ENCODE assay signal across 1 cellular context in the genomic region with DNA sequence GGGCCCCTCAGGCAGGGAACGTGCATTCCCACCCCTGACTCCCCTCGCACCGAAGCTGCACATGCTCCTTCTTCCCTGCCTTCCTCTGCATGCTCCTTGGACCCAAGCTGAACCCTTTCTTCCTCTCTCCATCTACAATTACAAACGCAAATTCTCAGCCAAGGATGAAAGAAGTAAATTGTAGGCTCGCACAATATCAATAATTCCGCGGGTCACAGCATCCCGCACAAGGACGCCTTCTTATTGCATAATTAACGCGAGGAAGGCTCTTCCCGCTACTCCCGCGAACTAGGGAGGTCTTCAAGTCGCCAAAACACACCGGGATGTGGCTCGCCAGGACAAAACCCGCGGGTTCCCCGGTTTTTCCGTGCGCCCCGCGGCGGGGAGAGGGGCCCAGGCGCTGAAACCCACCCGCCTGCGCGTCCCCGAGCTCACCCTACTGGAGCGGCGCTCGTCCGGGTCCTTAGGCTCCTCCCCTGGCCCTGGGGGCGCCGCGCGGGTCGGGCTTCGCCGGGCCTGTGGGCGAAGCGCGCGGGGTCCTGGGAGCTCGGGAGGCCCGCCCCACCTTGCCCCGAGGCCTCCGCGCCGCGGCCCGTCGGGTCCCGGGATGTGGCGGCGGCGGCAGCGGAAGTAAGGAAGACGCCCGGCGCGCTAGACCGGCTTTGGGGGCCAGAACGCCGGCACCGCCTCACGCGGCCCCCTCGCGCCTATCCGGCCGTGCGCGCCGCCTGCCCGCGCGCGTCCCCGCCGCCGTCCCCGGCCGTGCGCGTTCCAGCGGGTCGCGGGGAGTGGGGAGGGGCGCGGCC.
TF ChIP-seq lines count a peak whose summit lies in the region.

CHST10 (minus strand) TSS at position 730 of the 806 bp plus-strand sequence. CDS start 10,993 bp downstream, outside the sequence.

TF ChIP-seq in HepG2, 621 proteins besides CTCF, POLR2A, EP300 and RAD21 (continued from another document and continues in another):
- TF ChIP-seq ZNF280D (CRISPR knock-in tag; IDR thresholded peaks at IDR 0.05), result peak; percentile 56; the same call in 1 of the 2 replicates
- TF ChIP-seq ZFP91 (CRISPR knock-in tag; IDR thresholded peaks at IDR 0.05; ENCODE audit: borderline replicate concordance), result peak; percentile 54; the same call in 1 of the 2 replicates
- no peak for TF ChIP-seq LCORL (IDR thresholded peaks at IDR 0.05)
- 0 out of 2 replicates have a peak, but pooled peaks have one; percentile 6 for TF ChIP-seq LCORL (CRISPR knock-in tag; IDR thresholded peaks at IDR 0.05)
- TF ChIP-seq ZNF768 (CRISPR knock-in tag; IDR thresholded peaks at IDR 0.05), result peak; percentile 0
- 0 out of 2 replicates have a peak, but pooled peaks have one; percentile 19 for TF ChIP-seq AHDC1 (CRISPR knock-in tag; IDR thresholded peaks at IDR 0.05; ENCODE audit: borderline replicate concordance)
- TF ChIP-seq ZBTB42 (CRISPR knock-in tag; IDR thresholded peaks at IDR 0.05), result no peak
- 0 out of 2 replicates have a peak, but pooled peaks have one; percentile 6 for TF ChIP-seq TFDP1 (CRISPR knock-in tag; IDR thresholded peaks at IDR 0.05; ENCODE audit: borderline replicate concordance)
- no peak for TF ChIP-seq ETS1 (CRISPR knock-in tag; IDR thresholded peaks at IDR 0.05)
- TF ChIP-seq ZGPAT (CRISPR knock-in tag; IDR thresholded peaks at IDR 0.05), result no peak
- 0 out of 2 replicates have a peak, but pooled peaks have one; percentile 45 for TF ChIP-seq GZF1 (CRISPR knock-in tag; IDR thresholded peaks at IDR 0.05)
- TF ChIP-seq ZBTB2 (CRISPR knock-in tag; IDR thresholded peaks at IDR 0.05; ENCODE audit: low read depth), result peak; percentile 75
- no peak for TF ChIP-seq ZNF460 (CRISPR knock-in tag; IDR thresholded peaks at IDR 0.05; ENCODE audit: borderline replicate concordance)
- no peak for TF ChIP-seq TBX3 (IDR thresholded peaks at IDR 0.05; ENCODE audit: borderline replicate concordance)
- peak; percentile 24; the same call in 1 of the 2 replicates for TF ChIP-seq ZNF329 (CRISPR knock-in tag; IDR thresholded peaks at IDR 0.05; ENCODE audit: low read depth)
- peak; percentile 11; the same call in 1 of the 2 replicates for TF ChIP-seq HMG20A (CRISPR knock-in tag; IDR thresholded peaks at IDR 0.05; ENCODE audit: borderline replicate concordance)
- no peak for TF ChIP-seq ZBTB34 (CRISPR knock-in tag; IDR thresholded peaks at IDR 0.05)
- TF ChIP-seq, protein P1, sequence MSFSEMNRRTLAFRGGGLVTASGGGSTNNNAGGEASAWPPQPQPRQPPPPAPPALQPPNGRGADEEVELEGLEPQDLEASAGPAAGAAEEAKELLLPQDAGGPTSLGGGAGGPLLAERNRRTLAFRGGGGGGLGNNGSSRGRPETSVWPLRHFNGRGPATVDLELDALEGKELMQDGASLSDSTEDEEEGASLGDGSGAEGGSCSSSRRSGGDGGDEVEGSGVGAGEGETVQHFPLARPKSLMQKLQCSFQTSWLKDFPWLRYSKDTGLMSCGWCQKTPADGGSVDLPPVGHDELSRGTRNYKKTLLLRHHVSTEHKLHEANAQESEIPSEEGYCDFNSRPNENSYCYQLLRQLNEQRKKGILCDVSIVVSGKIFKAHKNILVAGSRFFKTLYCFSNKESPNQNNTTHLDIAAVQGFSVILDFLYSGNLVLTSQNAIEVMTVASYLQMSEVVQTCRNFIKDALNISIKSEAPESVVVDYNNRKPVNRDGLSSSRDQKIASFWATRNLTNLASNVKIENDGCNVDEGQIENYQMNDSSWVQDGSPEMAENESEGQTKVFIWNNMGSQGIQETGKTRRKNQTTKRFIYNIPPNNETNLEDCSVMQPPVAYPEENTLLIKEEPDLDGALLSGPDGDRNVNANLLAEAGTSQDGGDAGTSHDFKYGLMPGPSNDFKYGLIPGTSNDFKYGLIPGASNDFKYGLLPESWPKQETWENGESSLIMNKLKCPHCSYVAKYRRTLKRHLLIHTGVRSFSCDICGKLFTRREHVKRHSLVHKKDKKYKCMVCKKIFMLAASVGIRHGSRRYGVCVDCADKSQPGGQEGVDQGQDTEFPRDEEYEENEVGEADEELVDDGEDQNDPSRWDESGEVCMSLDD (CRISPR knock-in tag; IDR thresholded peaks at IDR 0.05; ENCODE audit: borderline replicate concordance), result peak; percentile 17; the same call in 1 of the 2 replicates
- no peak for TF ChIP-seq SRSF1 (optimal IDR thresholded peaks at IDR 0.05; ENCODE audit: low read depth, low read length)
- TF ChIP-seq GABPA (IDR thresholded peaks at IDR 0.05; ENCODE audit: low read depth, low read length), result peak; percentile 38
- no peak for TF ChIP-seq GABPA (CRISPR knock-in tag; IDR thresholded peaks at IDR 0.05; ENCODE audit: low read depth)
- TF ChIP-seq FOXA1 (IDR thresholded peaks at IDR 0.05), result no peak
- no peak for TF ChIP-seq FOXA1 (CRISPR knock-in tag; IDR thresholded peaks at IDR 0.05)
- peak; percentile 22; the same call in 1 of the 2 replicates for TF ChIP-seq ZNF280B (CRISPR knock-in tag; IDR thresholded peaks at IDR 0.05; ENCODE audit: borderline replicate concordance)
- no peak for TF ChIP-seq REL (CRISPR knock-in tag; conservative IDR thresholded peaks at IDR 0.05)
